ENCODE assay signal across 14 cellular contexts in the genomic region with DNA sequence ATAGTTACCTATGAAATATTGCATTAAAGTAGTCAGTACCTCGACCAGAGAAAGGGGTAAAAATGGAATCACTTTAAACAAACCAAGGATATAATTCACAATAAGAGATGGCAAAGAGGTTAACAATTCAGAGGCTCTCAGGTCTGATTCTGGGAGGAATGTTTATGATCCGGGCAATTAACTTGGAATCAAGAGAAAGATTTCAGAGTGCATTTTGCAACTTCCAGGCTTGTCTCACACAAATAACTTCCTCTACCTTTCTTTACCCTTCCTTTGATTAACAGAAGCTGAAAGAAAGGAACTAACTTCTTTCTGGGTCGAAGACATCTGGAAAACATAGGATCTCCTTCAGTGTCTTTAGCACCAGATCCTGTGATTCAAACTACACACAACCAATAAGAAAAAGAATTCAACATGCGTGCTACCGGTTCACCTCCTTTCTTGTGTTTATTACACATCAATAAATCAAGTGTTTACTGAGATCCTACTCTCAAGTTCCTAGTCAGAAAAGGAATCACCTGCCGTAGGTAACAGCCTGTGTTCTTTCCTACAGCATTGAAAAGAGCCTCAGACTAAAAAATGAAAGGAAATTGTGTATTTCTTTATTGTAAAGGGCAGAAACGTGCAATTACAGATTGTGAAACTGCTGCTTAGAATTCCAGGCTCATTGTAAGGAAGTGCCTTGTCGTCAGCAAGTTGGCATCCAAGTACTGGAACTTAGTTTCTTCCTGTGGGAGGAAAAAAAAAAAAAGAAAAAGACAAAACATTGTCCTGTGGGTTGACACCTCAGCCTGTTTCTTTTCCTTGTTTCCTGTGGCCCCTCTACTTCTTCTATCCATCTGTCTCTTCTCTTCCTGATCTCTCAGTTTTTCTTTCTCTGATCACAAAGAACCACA. TPM values are rescaled to one million over a fixed set of nuclear protein-coding genes. Genes with fewer than 3 reads are reported as not detected.
DNase-seq lines count a peak whose midpoint lies in the region; ATAC-seq and TF ChIP-seq lines count a peak whose summit lies in the region.
"Had no signal": no experiment of that assay in that cellular context is flagged by ENCODE, and none has a peak within 500 bp of the region (broad histone marks: within the 10 kb centered on the region; RNA-seq: fewer than 3 reads in every experiment).

No MANE protein-coding gene starts in this region.

- H3K79me2 ChIP-seq in Karpas-422 (ENCODE audit: low read length) (no peaks in the 10 kb centered on the region), neural progenitor cell (ENCODE audit: low read depth) (no peaks in the 10 kb centered on the region)

- H3K27ac ChIP-seq in Karpas-422 (ENCODE audit: low read length) (no peak overlapping the region), neural progenitor cell (no peak overlapping the region), WERI-Rb-1 (no peak overlapping the region)

- H3K4me3 ChIP-seq in BJ (ENCODE audit: low read depth, low read length) (no peak overlapping the region), Karpas-422 (ENCODE audit: low read length) (no peak overlapping the region), epithelial cell of proximal tubule (ENCODE audit: low read depth, low read length) (peak overlapping the region; percentile 17), neural progenitor cell (no peak overlapping the region), WERI-Rb-1 (ENCODE audit: low read depth, low read length) (no peak overlapping the region)

- H3K9me3 ChIP-seq in Karpas-422 (ENCODE audit: low read length) = no peaks in the 10 kb centered on the region
- no peaks in the 10 kb centered on the region for H3K9me3 ChIP-seq in neural progenitor cell (ENCODE audit: low read depth)
- H3K9me3 ChIP-seq in WERI-Rb-1 (ENCODE audit: severe bottlenecking) = no peaks in the 10 kb centered on the region

- H3K4me3 Mint-ChIP-seq in neural progenitor cell = no peak overlapping the region
- no peak overlapping the region for H3K4me3 Mint-ChIP-seq in activated CD4-positive, alpha-beta T cell treated with anti-CD3 and anti-CD28 coated beads, Interleukin-2, amount 10 ng/mL, durations not matched to agents 7 days and 5 days

- POLR2A ChIA-PET in BJ (lab: Charles Lee) = no interaction called here
- POLR2A ChIA-PET in activated CD4-positive, alpha-beta T cell treated with anti-CD3 and anti-CD28 coated beads, Interleukin-2, amount 10 ng/mL, durations not matched to agents 7 days and 5 days (lab: Charles Lee) = no interaction called here

- ATAC-seq in GM19455 (IDR thresholded peaks at IDR 0.05; ENCODE audit: unreplicated experiment) = no peak
- no peak for ATAC-seq in HG03280 (IDR thresholded peaks at IDR 0.05; ENCODE audit: unreplicated experiment)

- H3K4me1 ChIP-seq in Karpas-422 (ENCODE audit: low read length) = no peaks in the 10 kb centered on the region
- H3K4me1 ChIP-seq in neural progenitor cell = no peaks in the 10 kb centered on the region

- H3K9me3 Mint-ChIP-seq in neural progenitor cell = no peaks in the 10 kb centered on the region
- peaks cover under 1% of the 10 kb centered on the region for H3K9me3 Mint-ChIP-seq in activated CD4-positive, alpha-beta T cell treated with anti-CD3 and anti-CD28 coated beads, Interleukin-2, amount 10 ng/mL, durations not matched to agents 7 days and 5 days

- H3K4me1 Mint-ChIP-seq in neural progenitor cell = no peaks in the 10 kb centered on the region
- peaks cover 17% of the 10 kb centered on the region for H3K4me1 Mint-ChIP-seq in activated CD4-positive, alpha-beta T cell treated with anti-CD3 and anti-CD28 coated beads, Interleukin-2, amount 10 ng/mL, durations not matched to agents 7 days and 5 days

- H3K27ac Mint-ChIP-seq in neural progenitor cell = no peak overlapping the region
- no peak overlapping the region for H3K27ac Mint-ChIP-seq in activated CD4-positive, alpha-beta T cell treated with anti-CD3 and anti-CD28 coated beads, Interleukin-2, amount 10 ng/mL, durations not matched to agents 7 days and 5 days

- H3K27me3 ChIP-seq in BJ (ENCODE audit: control insufficient read depth, insufficient read depth, low read length) (no peaks in the 10 kb centered on the region), Karpas-422 (ENCODE audit: low read length) (no peaks in the 10 kb centered on the region), neural progenitor cell (no peaks in the 10 kb centered on the region), WERI-Rb-1 (ENCODE audit: insufficient read depth, low read depth, severe bottlenecking) (no peaks in the 10 kb centered on the region)

- H3K9ac ChIP-seq in Karpas-422 (ENCODE audit: low read length) = no peak overlapping the region
- no peak overlapping the region for H3K9ac ChIP-seq in neural progenitor cell

- H4K20me1 ChIP-seq in Karpas-422 (ENCODE audit: insufficient read depth, low read depth, low read length) (no peaks in the 10 kb centered on the region), neural progenitor cell (ENCODE audit: low read depth) (no peaks in the 10 kb centered on the region)

- H2AFZ ChIP-seq in Karpas-422 (ENCODE audit: low read length) (0 out of 2 replicates have a peak overlapping the region, but pooled peaks have one; percentile 8), neural progenitor cell (replicated peaks) (peak overlapping the region; percentile 50)

- H3K27me3 Mint-ChIP-seq in neural progenitor cell (ENCODE audit: insufficient read depth, low read depth) = no peaks in the 10 kb centered on the region
- H3K27me3 Mint-ChIP-seq in activated CD4-positive, alpha-beta T cell treated with anti-CD3 and anti-CD28 coated beads, Interleukin-2, amount 10 ng/mL, durations not matched to agents 7 days and 5 days = peaks cover 7% of the 10 kb centered on the region

- H3K4me2 ChIP-seq in Karpas-422 (ENCODE audit: low read depth, low read length, poor library complexity, severe bottlenecking) (no peak overlapping the region), neural progenitor cell (no peak overlapping the region)

- no peaks in the 10 kb centered on the region for H3F3A ChIP-seq in neural progenitor cell (ENCODE audit: low read depth)

- DNase-seq in BJ (ENCODE audit: low read depth) = peak; percentile 7
- DNase-seq in Karpas-422 = no peak
- peak; percentile 15 for DNase-seq in epithelial cell of proximal tubule (ENCODE audit: low read depth)
- no peak for DNase-seq in neural progenitor cell (ENCODE audit: low spot score)
- no peak for DNase-seq in activated CD4-positive, alpha-beta T cell treated with anti-CD3 and anti-CD28 coated beads, Interleukin-2, amount 10 ng/mL, durations not matched to agents 7 days and 5 days
- no peak for DNase-seq in WERI-Rb-1
- DNase-seq: aorta, foreskin melanocyte, midbrain, NCI-H1694, T1000 had no signal

- no peaks in the 10 kb centered on the region for H3K36me3 Mint-ChIP-seq in neural progenitor cell
- peaks cover 2% of the 10 kb centered on the region for H3K36me3 Mint-ChIP-seq in activated CD4-positive, alpha-beta T cell treated with anti-CD3 and anti-CD28 coated beads, Interleukin-2, amount 10 ng/mL, durations not matched to agents 7 days and 5 days (ENCODE audit: low read depth)

- TF ChIP-seq CTCF in BJ (IDR thresholded peaks at IDR 0.05; ENCODE audit: insufficient read depth, low read depth, low read length) = no peak
- no peak for TF ChIP-seq CTCF in epithelial cell of proximal tubule (conservative IDR thresholded peaks at IDR 0.05; ENCODE audit: low read depth, low read length)
- TF ChIP-seq CTCF in neural progenitor cell (IDR thresholded peaks at IDR 0.05) = no peak
- no peak for TF ChIP-seq CTCF in WERI-Rb-1 (IDR thresholded peaks at IDR 0.05; ENCODE audit: low read depth, low read length)

- CTCF ChIA-PET in BJ (lab: Yijun Ruan, JAX) = no interaction called here
- CTCF ChIA-PET in activated CD4-positive, alpha-beta T cell treated with anti-CD3 and anti-CD28 coated beads, Interleukin-2, amount 10 ng/mL, durations not matched to agents 7 days and 5 days (lab: Charles Lee) = no interaction called here

- H3K9me2 ChIP-seq in Karpas-422 (replicated peaks; ENCODE audit: insufficient read depth, low read length) = no peaks in the 10 kb centered on the region

- H3K36me3 ChIP-seq in BJ (ENCODE audit: control insufficient read depth, insufficient read depth, low read length) (no peaks in the 10 kb centered on the region), Karpas-422 (ENCODE audit: insufficient read depth, low read length) (no peaks in the 10 kb centered on the region), neural progenitor cell (no peaks in the 10 kb centered on the region), WERI-Rb-1 (no peaks in the 10 kb centered on the region)

RNA-seq across cellular contexts. Expression of gene CARD18, which starts 29.5 kb away (rescaled TPM):
- not detected in 2 replicates for polyA plus RNA-seq in BJ (2011; rRNA removed)
- polyA minus RNA-seq in BJ (2011; rRNA and poly(A)+ RNA removed) = not detected in 2 replicates
- not detected in 2 replicates for total RNA-seq in Karpas-422 (2014; rRNA removed; shearing (Covaris generic); ENCODE audit: low replicate concordance)
- total RNA-seq in epithelial cell of proximal tubule (not detected in 2 replicates), neural progenitor cell (ENCODE audit: low replicate concordance) (not detected in 2 replicates)
- total RNA-seq in activated CD4-positive, alpha-beta T cell treated with anti-CD3 and anti-CD28 coated beads, Interleukin-2, amount 10 ng/mL, durations not matched to agents 7 days and 5 days = not detected
- total RNA-seq: aorta, HT-29 had no signal
- polyA plus RNA-seq: aorta had no signal

Comparison
In these comparisons a context has a peak if more than half of its experiments do, and no peak if none do; other contexts are left out.
1. DNase-seq: peak in BJ (single experiment) and epithelial cell of proximal tubule (single experiment); none in Karpas-422 (single experiment), neural progenitor cell (single experiment), activated CD4-positive, alpha-beta T cell treated with anti-CD3 and anti-CD28 coated beads, Interleukin-2, amount 10 ng/mL, durations not matched to agents 7 days and 5 days (single experiment) and WERI-Rb-1 (single experiment).